In genomic region chr2:42186378-42186777, GRCh38 we compare ENCODE assay signal across 2 cellular contexts.
TF ChIP-seq lines count a peak whose summit lies in the region.

No MANE protein-coding gene starts in this region.

TF ChIP-seq in GM12878, 131 proteins besides CTCF, POLR2A, EP300 and RAD21:
- TF ChIP-seq SMC3 (IDR thresholded peaks at IDR 0.05; ENCODE audit: borderline replicate concordance, low read length) (no peak), ZBTB40 (IDR thresholded peaks at IDR 0.05; ENCODE audit: borderline replicate concordance) (no peak), E2F4 (IDR thresholded peaks at IDR 0.05; ENCODE audit: low read depth, low read length) (no peak), KAT2A (conservative IDR thresholded peaks at IDR 0.05; ENCODE audit: control insufficient read depth, low read depth, low read length) (no peak), ZNF274 (IDR thresholded peaks at IDR 0.05; ENCODE audit: insufficient read depth, insufficient read length) (no peak), CREM (IDR thresholded peaks at IDR 0.05; ENCODE audit: low read depth) (no peak), EED (IDR thresholded peaks at IDR 0.05; ENCODE audit: low read depth) (no peak), CREB1 (IDR thresholded peaks at IDR 0.05; ENCODE audit: low read depth) (no peak), SIX5 (IDR thresholded peaks at IDR 0.05; ENCODE audit: low read depth, low read length, severe bottlenecking) (no peak), ATF7 (IDR thresholded peaks at IDR 0.05; ENCODE audit: low read depth) (no peak), SUZ12 (IDR thresholded peaks at IDR 0.05; ENCODE audit: unreplicated experiment) (no peak), NR2C2 (IDR thresholded peaks at IDR 0.05; ENCODE audit: borderline replicate concordance, control insufficient read depth, insufficient read length, low read depth) (no peak), BACH1 (IDR thresholded peaks at IDR 0.05; ENCODE audit: borderline replicate concordance) (no peak)

TF ChIP-seq in liver, 16 proteins besides CTCF, POLR2A, EP300 and RAD21:
- no peak for TF ChIP-seq ATF3 (IDR thresholded peaks at IDR 0.05)
- peak; percentile 18 for TF ChIP-seq YY1 (IDR thresholded peaks at IDR 0.05)
